1 cellular context compared by ENCODE assay signal in the genomic region with DNA sequence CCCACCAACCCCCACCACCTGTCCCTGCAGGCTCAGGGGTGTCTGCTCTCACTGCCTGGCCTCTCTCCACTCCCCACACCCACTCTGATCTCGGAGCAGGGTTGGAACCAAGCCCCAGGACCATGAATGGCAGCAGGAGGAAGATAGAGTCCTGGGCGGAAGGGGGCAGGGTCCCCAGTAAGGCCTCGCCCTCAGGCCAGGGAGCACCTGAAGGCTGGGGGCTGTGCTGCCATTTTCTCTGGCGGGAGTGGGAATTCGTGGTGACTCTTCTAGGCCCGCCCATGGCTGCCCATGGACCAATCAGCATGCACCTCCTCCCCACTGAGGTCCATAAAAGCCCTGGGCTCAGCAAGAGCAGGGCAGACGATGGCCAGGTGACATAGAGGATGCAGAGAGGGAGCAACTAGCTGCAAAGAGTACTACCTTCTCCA.
A peak's percentile ranks its signal among the peaks of the same experiment; 100 is the strongest.
TF ChIP-seq lines count a peak whose summit lies in the region.

No MANE protein-coding gene starts in this region.

TF ChIP-seq in HepG2, 621 proteins besides CTCF, POLR2A, EP300 and RAD21 (continued from another document and continues in another):
- TF ChIP-seq, protein P1, sequence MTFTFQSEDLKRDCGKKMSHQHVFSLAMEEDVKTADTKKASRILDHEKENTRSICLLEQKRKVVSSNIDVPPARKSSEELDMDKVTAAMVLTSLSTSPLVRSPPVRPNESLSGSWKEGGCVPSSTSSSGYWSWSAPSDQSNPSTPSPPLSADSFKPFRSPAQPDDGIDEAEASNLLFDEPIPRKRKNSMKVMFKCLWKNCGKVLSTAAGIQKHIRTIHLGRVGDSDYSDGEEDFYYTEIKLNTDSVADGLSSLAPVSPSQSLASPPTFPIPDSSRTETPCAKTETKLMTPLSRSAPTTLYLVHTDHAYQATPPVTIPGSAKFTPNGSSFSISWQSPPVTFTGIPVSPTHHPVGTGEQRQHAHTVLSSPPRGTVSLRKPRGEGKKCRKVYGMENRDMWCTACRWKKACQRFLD (CRISPR knock-in tag; IDR thresholded peaks at IDR 0.05; ENCODE audit: borderline replicate concordance), result no peak
- TF ChIP-seq, protein P2, sequence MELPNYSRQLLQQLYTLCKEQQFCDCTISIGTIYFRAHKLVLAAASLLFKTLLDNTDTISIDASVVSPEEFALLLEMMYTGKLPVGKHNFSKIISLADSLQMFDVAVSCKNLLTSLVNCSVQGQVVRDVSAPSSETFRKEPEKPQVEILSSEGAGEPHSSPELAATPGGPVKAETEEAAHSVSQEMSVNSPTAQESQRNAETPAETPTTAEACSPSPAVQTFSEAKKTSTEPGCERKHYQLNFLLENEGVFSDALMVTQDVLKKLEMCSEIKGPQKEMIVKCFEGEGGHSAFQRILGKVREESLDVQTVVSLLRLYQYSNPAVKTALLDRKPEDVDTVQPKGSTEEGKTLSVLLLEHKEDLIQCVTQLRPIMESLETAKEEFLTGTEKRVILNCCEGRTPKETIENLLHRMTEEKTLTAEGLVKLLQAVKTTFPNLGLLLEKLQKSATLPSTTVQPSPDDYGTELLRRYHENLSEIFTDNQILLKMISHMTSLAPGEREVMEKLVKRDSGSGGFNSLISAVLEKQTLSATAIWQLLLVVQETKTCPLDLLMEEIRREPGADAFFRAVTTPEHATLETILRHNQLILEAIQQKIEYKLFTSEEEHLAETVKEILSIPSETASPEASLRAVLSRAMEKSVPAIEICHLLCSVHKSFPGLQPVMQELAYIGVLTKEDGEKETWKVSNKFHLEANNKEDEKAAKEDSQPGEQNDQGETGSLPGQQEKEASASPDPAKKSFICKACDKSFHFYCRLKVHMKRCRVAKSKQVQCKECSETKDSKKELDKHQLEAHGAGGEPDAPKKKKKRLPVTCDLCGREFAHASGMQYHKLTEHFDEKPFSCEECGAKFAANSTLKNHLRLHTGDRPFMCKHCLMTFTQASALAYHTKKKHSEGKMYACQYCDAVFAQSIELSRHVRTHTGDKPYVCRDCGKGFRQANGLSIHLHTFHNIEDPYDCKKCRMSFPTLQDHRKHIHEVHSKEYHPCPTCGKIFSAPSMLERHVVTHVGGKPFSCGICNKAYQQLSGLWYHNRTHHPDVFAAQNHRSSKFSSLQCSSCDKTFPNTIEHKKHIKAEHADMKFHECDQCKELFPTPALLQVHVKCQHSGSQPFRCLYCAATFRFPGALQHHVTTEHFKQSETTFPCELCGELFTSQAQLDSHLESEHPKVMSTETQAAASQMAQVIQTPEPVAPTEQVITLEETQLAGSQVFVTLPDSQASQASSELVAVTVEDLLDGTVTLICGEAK (IDR thresholded peaks at IDR 0.05), result no peak
- TF ChIP-seq, protein P2 (CRISPR knock-in tag; IDR thresholded peaks at IDR 0.05), result no peak
- TF ChIP-seq PHF20 (CRISPR knock-in tag; IDR thresholded peaks at IDR 0.05) (0 out of 2 replicates have a peak, but pooled peaks have one; percentile 32), POGZ (CRISPR knock-in tag; IDR thresholded peaks at IDR 0.05) (peak; percentile 78), ZNF557 (CRISPR knock-in tag; IDR thresholded peaks at IDR 0.05) (no peak), HDAC1 (CRISPR knock-in tag; IDR thresholded peaks at IDR 0.05) (peak; percentile 72), ZFP90 (CRISPR knock-in tag; IDR thresholded peaks at IDR 0.05; ENCODE audit: borderline replicate concordance) (no peak), ZNF33A (CRISPR knock-in tag; IDR thresholded peaks at IDR 0.05; ENCODE audit: borderline replicate concordance) (no peak), ZKSCAN5 (CRISPR knock-in tag; IDR thresholded peaks at IDR 0.05) (no peak), HNF4G (IDR thresholded peaks at IDR 0.05; ENCODE audit: borderline replicate concordance, low read depth, low read length) (no peak), HNF4G (CRISPR knock-in tag; IDR thresholded peaks at IDR 0.05; ENCODE audit: borderline replicate concordance, low read depth) (no peak), KLF6 (CRISPR knock-in tag; IDR thresholded peaks at IDR 0.05) (0 out of 2 replicates have a peak, but pooled peaks have one; percentile 21), FOSL2 (CRISPR knock-in tag; IDR thresholded peaks at IDR 0.05) (peak; percentile 25; the same call in 1 of the 2 replicates), FLYWCH1 (CRISPR knock-in tag; IDR thresholded peaks at IDR 0.05) (no peak), NFYB (CRISPR knock-in tag; IDR thresholded peaks at IDR 0.05) (peak; percentile 68), STAT5B (CRISPR knock-in tag; IDR thresholded peaks at IDR 0.05) (no peak), FOXA1 (IDR thresholded peaks at IDR 0.05) (no peak), FOXA1 (CRISPR knock-in tag; IDR thresholded peaks at IDR 0.05) (no peak), KMT2B (CRISPR knock-in tag; IDR thresholded peaks at IDR 0.05) (no peak), ZNF709 (CRISPR knock-in tag; IDR thresholded peaks at IDR 0.05) (no peak), MED1 (CRISPR knock-in tag; IDR thresholded peaks at IDR 0.05) (0 out of 2 replicates have a peak, but pooled peaks have one; percentile 22), BRCA1 (CRISPR knock-in tag; IDR thresholded peaks at IDR 0.05) (no peak), ZNF766 (CRISPR knock-in tag; IDR thresholded peaks at IDR 0.05; ENCODE audit: borderline replicate concordance) (no peak), CHD4 (IDR thresholded peaks at IDR 0.05; ENCODE audit: borderline replicate concordance, low read length) (no peak), CBX2 (IDR thresholded peaks at IDR 0.05; ENCODE audit: low read depth, low read length) (no peak), CBX2 (CRISPR knock-in tag; IDR thresholded peaks at IDR 0.05; ENCODE audit: low read depth) (no peak), CBX1 (IDR thresholded peaks at IDR 0.05; ENCODE audit: low read depth) (no peak), ZNF614 (CRISPR knock-in tag; IDR thresholded peaks at IDR 0.05; ENCODE audit: borderline replicate concordance) (0 out of 2 replicates have a peak, but pooled peaks have one; percentile 30), PHF8 (CRISPR knock-in tag; IDR thresholded peaks at IDR 0.05) (peak; percentile 74)
- TF ChIP-seq, protein P3, sequence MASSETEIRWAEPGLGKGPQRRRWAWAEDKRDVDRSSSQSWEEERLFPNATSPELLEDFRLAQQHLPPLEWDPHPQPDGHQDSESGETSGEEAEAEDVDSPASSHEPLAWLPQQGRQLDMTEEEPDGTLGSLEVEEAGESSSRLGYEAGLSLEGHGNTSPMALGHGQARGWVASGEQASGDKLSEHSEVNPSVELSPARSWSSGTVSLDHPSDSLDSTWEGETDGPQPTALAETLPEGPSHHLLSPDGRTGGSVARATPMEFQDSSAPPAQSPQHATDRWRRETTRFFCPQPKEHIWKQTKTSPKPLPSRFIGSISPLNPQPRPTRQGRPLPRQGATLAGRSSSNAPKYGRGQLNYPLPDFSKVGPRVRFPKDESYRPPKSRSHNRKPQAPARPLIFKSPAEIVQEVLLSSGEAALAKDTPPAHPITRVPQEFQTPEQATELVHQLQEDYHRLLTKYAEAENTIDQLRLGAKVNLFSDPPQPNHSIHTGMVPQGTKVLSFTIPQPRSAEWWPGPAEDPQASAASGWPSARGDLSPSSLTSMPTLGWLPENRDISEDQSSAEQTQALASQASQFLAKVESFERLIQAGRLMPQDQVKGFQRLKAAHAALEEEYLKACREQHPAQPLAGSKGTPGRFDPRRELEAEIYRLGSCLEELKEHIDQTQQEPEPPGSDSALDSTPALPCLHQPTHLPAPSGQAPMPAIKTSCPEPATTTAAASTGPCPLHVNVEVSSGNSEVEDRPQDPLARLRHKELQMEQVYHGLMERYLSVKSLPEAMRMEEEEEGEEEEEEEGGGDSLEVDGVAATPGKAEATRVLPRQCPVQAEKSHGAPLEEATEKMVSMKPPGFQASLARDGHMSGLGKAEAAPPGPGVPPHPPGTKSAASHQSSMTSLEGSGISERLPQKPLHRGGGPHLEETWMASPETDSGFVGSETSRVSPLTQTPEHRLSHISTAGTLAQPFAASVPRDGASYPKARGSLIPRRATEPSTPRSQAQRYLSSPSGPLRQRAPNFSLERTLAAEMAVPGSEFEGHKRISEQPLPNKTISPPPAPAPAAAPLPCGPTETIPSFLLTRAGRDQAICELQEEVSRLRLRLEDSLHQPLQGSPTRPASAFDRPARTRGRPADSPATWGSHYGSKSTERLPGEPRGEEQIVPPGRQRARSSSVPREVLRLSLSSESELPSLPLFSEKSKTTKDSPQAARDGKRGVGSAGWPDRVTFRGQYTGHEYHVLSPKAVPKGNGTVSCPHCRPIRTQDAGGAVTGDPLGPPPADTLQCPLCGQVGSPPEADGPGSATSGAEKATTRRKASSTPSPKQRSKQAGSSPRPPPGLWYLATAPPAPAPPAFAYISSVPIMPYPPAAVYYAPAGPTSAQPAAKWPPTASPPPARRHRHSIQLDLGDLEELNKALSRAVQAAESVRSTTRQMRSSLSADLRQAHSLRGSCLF (CRISPR knock-in tag; IDR thresholded peaks at IDR 0.05; ENCODE audit: borderline replicate concordance), result no peak
- TF ChIP-seq, protein P4, sequence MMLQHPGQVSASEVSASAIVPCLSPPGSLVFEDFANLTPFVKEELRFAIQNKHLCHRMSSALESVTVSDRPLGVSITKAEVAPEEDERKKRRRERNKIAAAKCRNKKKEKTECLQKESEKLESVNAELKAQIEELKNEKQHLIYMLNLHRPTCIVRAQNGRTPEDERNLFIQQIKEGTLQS (CRISPR knock-in tag; IDR thresholded peaks at IDR 0.05), result no peak
- TF ChIP-seq, protein P5, sequence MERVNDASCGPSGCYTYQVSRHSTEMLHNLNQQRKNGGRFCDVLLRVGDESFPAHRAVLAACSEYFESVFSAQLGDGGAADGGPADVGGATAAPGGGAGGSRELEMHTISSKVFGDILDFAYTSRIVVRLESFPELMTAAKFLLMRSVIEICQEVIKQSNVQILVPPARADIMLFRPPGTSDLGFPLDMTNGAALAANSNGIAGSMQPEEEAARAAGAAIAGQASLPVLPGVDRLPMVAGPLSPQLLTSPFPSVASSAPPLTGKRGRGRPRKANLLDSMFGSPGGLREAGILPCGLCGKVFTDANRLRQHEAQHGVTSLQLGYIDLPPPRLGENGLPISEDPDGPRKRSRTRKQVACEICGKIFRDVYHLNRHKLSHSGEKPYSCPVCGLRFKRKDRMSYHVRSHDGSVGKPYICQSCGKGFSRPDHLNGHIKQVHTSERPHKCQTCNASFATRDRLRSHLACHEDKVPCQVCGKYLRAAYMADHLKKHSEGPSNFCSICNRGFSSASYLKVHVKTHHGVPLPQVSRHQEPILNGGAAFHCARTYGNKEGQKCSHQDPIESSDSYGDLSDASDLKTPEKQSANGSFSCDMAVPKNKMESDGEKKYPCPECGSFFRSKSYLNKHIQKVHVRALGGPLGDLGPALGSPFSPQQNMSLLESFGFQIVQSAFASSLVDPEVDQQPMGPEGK (CRISPR knock-in tag; IDR thresholded peaks at IDR 0.05), result peak; percentile 50; the same call in 1 of the 2 replicates
- TF ChIP-seq, protein P6, sequence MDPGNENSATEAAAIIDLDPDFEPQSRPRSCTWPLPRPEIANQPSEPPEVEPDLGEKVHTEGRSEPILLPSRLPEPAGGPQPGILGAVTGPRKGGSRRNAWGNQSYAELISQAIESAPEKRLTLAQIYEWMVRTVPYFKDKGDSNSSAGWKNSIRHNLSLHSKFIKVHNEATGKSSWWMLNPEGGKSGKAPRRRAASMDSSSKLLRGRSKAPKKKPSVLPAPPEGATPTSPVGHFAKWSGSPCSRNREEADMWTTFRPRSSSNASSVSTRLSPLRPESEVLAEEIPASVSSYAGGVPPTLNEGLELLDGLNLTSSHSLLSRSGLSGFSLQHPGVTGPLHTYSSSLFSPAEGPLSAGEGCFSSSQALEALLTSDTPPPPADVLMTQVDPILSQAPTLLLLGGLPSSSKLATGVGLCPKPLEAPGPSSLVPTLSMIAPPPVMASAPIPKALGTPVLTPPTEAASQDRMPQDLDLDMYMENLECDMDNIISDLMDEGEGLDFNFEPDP (CRISPR knock-in tag; conservative IDR thresholded peaks at IDR 0.05), result no peak
